In the genomic region with DNA sequence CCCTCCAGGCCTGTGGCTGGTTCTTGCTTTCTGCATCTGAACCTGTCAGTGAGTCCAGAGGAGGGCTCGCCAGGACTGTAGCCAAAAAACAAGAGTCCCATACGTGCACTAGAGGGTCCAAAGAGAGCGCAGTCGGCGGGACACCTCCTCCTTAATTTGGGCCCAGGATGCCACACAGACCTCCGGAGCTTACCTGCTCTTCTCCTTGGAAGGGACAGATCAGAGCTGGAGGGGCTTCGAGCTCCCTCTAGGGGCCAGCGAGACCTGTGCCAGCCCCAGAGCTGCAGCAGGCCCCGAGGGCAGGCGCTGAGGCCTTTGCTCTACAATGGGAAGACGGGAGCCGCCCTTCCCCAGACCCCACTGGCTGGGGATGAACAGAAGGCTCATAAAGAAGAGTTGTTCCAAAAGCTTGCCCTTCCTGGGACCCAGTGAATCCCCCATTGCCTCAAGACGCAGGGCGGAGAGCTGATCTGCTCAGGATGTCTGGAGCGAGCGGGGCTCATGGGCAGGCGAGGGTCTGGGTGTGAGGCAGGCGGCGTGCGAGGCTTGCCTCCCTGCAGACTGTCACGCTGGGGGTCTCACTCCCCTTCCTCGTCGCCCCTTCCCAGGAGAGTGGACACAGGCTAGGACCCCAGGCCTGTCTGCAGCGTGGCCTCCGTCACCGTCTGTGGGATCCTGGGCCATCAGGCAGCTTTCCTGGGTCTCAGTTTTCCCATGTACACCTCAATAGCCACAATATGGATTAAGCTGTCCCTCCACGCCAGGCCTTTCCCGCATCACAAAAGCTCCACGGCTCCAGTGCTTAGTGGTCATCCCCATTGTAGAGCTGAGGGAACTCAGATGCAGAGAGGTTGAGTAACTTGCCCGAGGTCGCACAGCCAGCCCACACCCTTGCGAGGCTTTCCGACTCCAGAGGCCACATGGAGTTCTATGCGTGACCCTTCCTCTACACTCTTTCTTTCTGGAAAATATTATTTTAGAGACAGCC, we compare ENCODE assay signal across 1 cellular context.
TF ChIP-seq lines count a peak whose summit lies in the region.

No MANE protein-coding gene starts in this region.

TF ChIP-seq in H1, 55 proteins besides CTCF, POLR2A, EP300 and RAD21:
- TF ChIP-seq GABPA (IDR thresholded peaks at IDR 0.05; ENCODE audit: borderline replicate concordance, insufficient read depth, low read length) (peak; percentile 70; the same call in 1 of the 2 replicates), TBP (IDR thresholded peaks at IDR 0.05; ENCODE audit: low read depth, low read length) (peak; percentile 34; the same call in 1 of the 2 replicates), RNF2 (IDR thresholded peaks at IDR 0.05; ENCODE audit: borderline replicate concordance, low read depth, low read length, missing control alignments, poor library complexity, severe bottlenecking) (no peak)
